ENCODE assay signal across 27 cellular contexts in the genomic region with DNA sequence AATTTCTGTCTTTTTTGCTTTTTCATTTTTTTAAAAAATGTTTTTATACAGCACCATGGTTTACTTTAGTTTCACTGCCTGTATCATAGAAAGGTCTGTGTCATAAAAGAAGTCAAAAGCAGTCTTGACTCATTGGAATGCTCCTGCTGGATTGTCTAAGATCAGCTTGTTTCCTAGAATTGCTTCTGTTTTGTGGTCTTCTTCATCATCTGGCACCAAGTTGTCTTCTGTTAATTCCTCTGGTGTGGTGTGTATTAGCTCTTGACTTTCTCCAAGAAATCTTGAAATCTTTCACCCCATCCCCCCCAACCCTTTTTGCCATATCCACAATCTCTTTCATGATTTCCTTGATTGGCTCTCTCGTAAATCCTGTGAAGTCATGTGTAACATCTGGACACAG.
"Had no signal": no experiment of that assay in that cellular context is flagged by ENCODE, and none has a peak within 500 bp of the region (broad histone marks: within the 10 kb centered on the region; RNA-seq: fewer than 3 reads in every experiment).

No MANE protein-coding gene starts in this region.

- H2AFZ ChIP-seq: neural progenitor cell, parathyroid adenoma had no signal

- H3K27me3 ChIP-seq: neural progenitor cell, ovary, right lobe of liver, sigmoid colon, stomach, thyroid gland, tibial nerve, upper lobe of left lung, vagina had no signal

- H3K36me3 Mint-ChIP-seq: neural progenitor cell; stimulated activated effector memory CD8-positive, alpha-beta T cell treated with anti-CD3 and anti-CD28 coated beads, Interleukin-12 subunit alpha, Interleukin-12 subunit beta, amount 100 ng/mL, for 72 hours; stimulated activated naive B cell treated with anti-CD40 and anti-IgM and Interleukin-4, amounts not matched to agents 10 μg/mL and 1 μg/mL and 100 μg/mL, for 72 hours had no signal

- H3K27ac ChIP-seq: neural progenitor cell, ovary, parathyroid adenoma, psoas muscle, right lobe of liver, sigmoid colon, stomach, thoracic aorta, thyroid gland, tibial nerve, upper lobe of left lung, vagina had no signal

- H3K4me3 Mint-ChIP-seq: nephron; neural progenitor cell; stimulated activated effector memory CD8-positive, alpha-beta T cell treated with anti-CD3 and anti-CD28 coated beads, Interleukin-12 subunit alpha, Interleukin-12 subunit beta, amount 100 ng/mL, for 72 hours; stimulated activated naive B cell treated with anti-CD40 and anti-IgM and Interleukin-4, amounts not matched to agents 10 μg/mL and 1 μg/mL and 100 μg/mL, for 72 hours; stimulated activated naive CD8-positive, alpha-beta T cell treated with anti-CD3 and anti-CD28 coated beads, Interleukin-15, Interleukin-2, amounts not matched to agents 100 ng/mL and 50 ng/mL, for 24 hours had no signal

- H3K27ac Mint-ChIP-seq: nephron; neural progenitor cell; progenitor cell of endocrine pancreas; stimulated activated effector memory CD8-positive, alpha-beta T cell treated with anti-CD3 and anti-CD28 coated beads, Interleukin-12 subunit alpha, Interleukin-12 subunit beta, amount 100 ng/mL, for 72 hours; stimulated activated naive B cell treated with anti-CD40 and anti-IgM and Interleukin-4, amounts not matched to agents 10 μg/mL and 1 μg/mL and 100 μg/mL, for 72 hours; stimulated activated naive CD8-positive, alpha-beta T cell treated with anti-CD3 and anti-CD28 coated beads, Interleukin-15, Interleukin-2, amounts not matched to agents 100 ng/mL and 50 ng/mL, for 24 hours had no signal

- H3K27me3 Mint-ChIP-seq: progenitor cell of endocrine pancreas; stimulated activated naive B cell treated with anti-CD40 and anti-IgM and Interleukin-4, amounts not matched to agents 10 μg/mL and 1 μg/mL and 100 μg/mL, for 72 hours had no signal

- H3K9me3 ChIP-seq: ovary, psoas muscle, right lobe of liver, sigmoid colon, thoracic aorta, thyroid gland, upper lobe of left lung, vagina had no signal

- H3K36me3 ChIP-seq: neural progenitor cell, ovary, right lobe of liver, sigmoid colon, stomach, thoracic aorta, thyroid gland, tibial nerve, upper lobe of left lung, vagina had no signal

- H3K4me2 ChIP-seq: neural progenitor cell had no signal

- H3K4me1 ChIP-seq: neural progenitor cell, parathyroid adenoma, psoas muscle, right lobe of liver, sigmoid colon, stomach, thyroid gland, tibial nerve, upper lobe of left lung, vagina had no signal

- DNase-seq: occipital lobe; ovary; posterior cingulate gyrus; psoas muscle; right cardiac atrium; right lobe of liver; sigmoid colon; small intestine; stimulated activated CD4-positive, alpha-beta T cell treated with anti-CD3 and anti-CD28 coated beads, Interleukin-15, amount 100 ng/mL, for 24 hours; stimulated activated CD4-positive, alpha-beta T cell treated with anti-CD3 and anti-CD28 coated beads, Interleukin-2, amount 100 ng/mL, for 24 hours; stimulated activated CD4-positive, alpha-beta T cell treated with anti-CD3 and anti-CD28 coated beads, Interleukin-2, amount 100 ng/mL, for 48 hours; stimulated activated CD4-positive, alpha-beta T cell treated with anti-CD3 and anti-CD28 coated beads, Interleukin-4, amount 100 ng/mL, for 24 hours; stimulated activated naive B cell treated with anti-CD40 and anti-IgM and Interleukin-4, amounts not matched to agents 10 μg/mL and 1 μg/mL and 100 μg/mL, for 72 hours; stimulated activated naive CD4-positive, alpha-beta T cell treated with Interleukin-2 at 50 U/mL for 16 hours; stomach; thyroid gland; trophoblast cell; upper lobe of left lung had no signal

- H3K79me2 ChIP-seq: parathyroid adenoma had no signal

- H3K4me3 ChIP-seq: neural progenitor cell, ovary, psoas muscle, right lobe of liver, sigmoid colon, stomach, thoracic aorta, thyroid gland, tibial nerve, upper lobe of left lung, vagina had no signal

- H3K4me1 Mint-ChIP-seq: nephron; neural progenitor cell; stimulated activated effector memory CD8-positive, alpha-beta T cell treated with anti-CD3 and anti-CD28 coated beads, Interleukin-12 subunit alpha, Interleukin-12 subunit beta, amount 100 ng/mL, for 72 hours; stimulated activated naive B cell treated with anti-CD40 and anti-IgM and Interleukin-4, amounts not matched to agents 10 μg/mL and 1 μg/mL and 100 μg/mL, for 72 hours had no signal

- H3K9ac ChIP-seq: neural progenitor cell, parathyroid adenoma had no signal
